9 cellular contexts compared by ENCODE assay signal in the genomic region with DNA sequence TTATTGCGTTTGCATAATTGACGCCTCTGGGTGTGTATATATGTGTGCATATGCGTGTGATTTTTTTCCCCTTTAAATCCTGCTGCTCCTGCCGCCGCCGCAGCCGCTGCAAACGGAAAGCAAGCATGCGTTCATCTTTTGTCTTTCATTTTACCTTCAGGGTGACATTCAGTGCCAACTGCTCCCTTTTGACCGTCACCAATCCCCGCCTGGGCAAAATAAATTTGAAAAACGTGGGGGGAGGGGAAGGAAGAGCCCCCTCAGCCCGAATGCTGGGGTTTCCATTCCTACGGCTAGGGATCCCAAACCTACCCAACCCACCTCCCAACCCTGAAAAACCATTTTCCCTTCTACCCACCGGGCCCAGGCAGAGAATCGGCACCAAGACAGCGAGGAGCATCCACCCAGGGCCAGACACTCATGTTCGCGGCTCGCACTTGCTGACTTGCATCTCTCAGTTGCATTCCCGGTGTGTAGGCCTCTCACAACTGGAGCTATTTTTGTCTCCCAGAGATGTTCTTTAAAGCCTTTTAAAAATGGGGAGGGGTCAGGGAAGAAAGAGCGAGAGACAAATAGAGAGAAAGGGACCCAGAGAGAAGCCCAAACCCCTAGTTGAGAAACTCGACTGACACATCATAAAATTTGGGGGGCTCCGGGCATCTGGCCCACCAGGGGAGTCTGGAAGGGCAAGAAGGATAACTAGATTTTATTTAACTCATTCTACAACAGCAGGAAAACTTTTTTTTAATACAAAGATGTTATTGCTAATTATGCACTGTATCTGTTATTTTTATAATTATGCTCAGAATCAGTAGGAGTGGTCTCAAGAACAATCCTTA.
A peak's percentile ranks its signal among the peaks of the same experiment; 100 is the strongest.
DNase-seq lines count a peak whose midpoint lies in the region; ATAC-seq and TF ChIP-seq lines count a peak whose summit lies in the region.
"Had no signal": no experiment of that assay in that cellular context is flagged by ENCODE, and none has a peak within 500 bp of the region (broad histone marks: within the 10 kb centered on the region; RNA-seq: fewer than 3 reads in every experiment).

No MANE protein-coding gene starts in this region.

- H3K27me3 Mint-ChIP-seq in activated T-helper 1 cell treated with anti-CD3 and anti-CD28 coated beads, Interleukin-12 subunit alpha, Interleukin-12 subunit beta, Interleukin-2, Interleukin-4 antibody, amounts not matched to agents 30 ng/mL and 10 ng/mL and 1 ng/mL, durations not matched to agents 14 hours and 24 hours and 36 hours (ENCODE audit: insufficient read depth): peaks cover 27% of the 10 kb centered on the region

- CTCF ChIA-PET in A673 (lab: Charles Lee): no interaction called here

- ATAC-seq in GM21526 (IDR thresholded peaks at IDR 0.05; ENCODE audit: low FRiP score, unreplicated experiment) (no peak), HG02678 (IDR thresholded peaks at IDR 0.05; ENCODE audit: unreplicated experiment) (no peak), GM18511 (IDR thresholded peaks at IDR 0.05; ENCODE audit: unreplicated experiment) (no peak)

- H3K9me3 ChIP-seq in HUES6 (ENCODE audit: control insufficient read depth, insufficient read depth, low read depth, low read length) (no peaks in the 10 kb centered on the region), A673 (ENCODE audit: low read depth, low read length, poor library complexity, severe bottlenecking) (no peaks in the 10 kb centered on the region)

- H3K27me3 ChIP-seq in HUES6 (ENCODE audit: control insufficient read depth, insufficient read depth, low read length) (peaks cover 61% of the 10 kb centered on the region), A673 (replicated peaks; ENCODE audit: insufficient read depth, low read depth, low read length, poor library complexity) (peaks cover 49% of the 10 kb centered on the region)

- BruUV-seq in A673 (replicated peaks; lab: Mats Ljungman, UMichigan): no TSS peak

- H3K27ac Mint-ChIP-seq in activated T-helper 1 cell treated with anti-CD3 and anti-CD28 coated beads, Interleukin-12 subunit alpha, Interleukin-12 subunit beta, Interleukin-2, Interleukin-4 antibody, amounts not matched to agents 30 ng/mL and 10 ng/mL and 1 ng/mL, durations not matched to agents 14 hours and 24 hours and 36 hours: no peak overlapping the region

- no peaks in the 10 kb centered on the region for H3K9me3 Mint-ChIP-seq in activated T-helper 1 cell treated with anti-CD3 and anti-CD28 coated beads, Interleukin-12 subunit alpha, Interleukin-12 subunit beta, Interleukin-2, Interleukin-4 antibody, amounts not matched to agents 30 ng/mL and 10 ng/mL and 1 ng/mL, durations not matched to agents 14 hours and 24 hours and 36 hours

- no peaks in the 10 kb centered on the region for H3K36me3 Mint-ChIP-seq in activated T-helper 1 cell treated with anti-CD3 and anti-CD28 coated beads, Interleukin-12 subunit alpha, Interleukin-12 subunit beta, Interleukin-2, Interleukin-4 antibody, amounts not matched to agents 30 ng/mL and 10 ng/mL and 1 ng/mL, durations not matched to agents 14 hours and 24 hours and 36 hours (ENCODE audit: low read depth)

- DNase-seq in activated T-helper 1 cell treated with anti-CD3 and anti-CD28 coated beads, Interleukin-12 subunit alpha, Interleukin-12 subunit beta, Interleukin-2, Interleukin-4 antibody, amounts not matched to agents 30 ng/mL and 10 ng/mL and 1 ng/mL, durations not matched to agents 14 hours and 24 hours and 36 hours (ENCODE audit: low spot score): no peak
- no peak for DNase-seq in skeletal muscle cell (ENCODE audit: low read depth)
- DNase-seq in A673 (ENCODE audit: low spot score): no peak
- DNase-seq: NCI-H187 had no signal

- POLR2A ChIA-PET in A673 (lab: Charles Lee; ENCODE audit: low non-redundant PET): no interaction called here

- H3K9ac ChIP-seq in HUES6 (ENCODE audit: low read length): no peak overlapping the region

- H3K4me3 ChIP-seq in HUES6 (ENCODE audit: low read depth, low read length) (peak overlapping the region; percentile 61), iPS-11a (ENCODE audit: low read depth, low read length) (peak overlapping the region; percentile 37), skeletal muscle cell (ENCODE audit: low read depth, low read length) (peak overlapping the region; percentile 48), A673 (ENCODE audit: low read depth, low read length, poor library complexity, severe bottlenecking) (no peak overlapping the region)

- H3K27ac ChIP-seq in HUES6 (ENCODE audit: low read depth, low read length) (no peak overlapping the region), A673 (ENCODE audit: low read depth, low read length, poor library complexity, severe bottlenecking) (no peak overlapping the region)

- no peak for TF ChIP-seq CTCF in A673 (conservative IDR thresholded peaks at IDR 0.05; ENCODE audit: low read depth, low read length)

- H3K36me3 ChIP-seq in HUES6 (ENCODE audit: control insufficient read depth, insufficient read depth, low read length) (no peaks in the 10 kb centered on the region), A673 (ENCODE audit: insufficient read depth, low read length, poor library complexity, severe bottlenecking) (no peaks in the 10 kb centered on the region)

- H3K4me1 Mint-ChIP-seq in activated T-helper 1 cell treated with anti-CD3 and anti-CD28 coated beads, Interleukin-12 subunit alpha, Interleukin-12 subunit beta, Interleukin-2, Interleukin-4 antibody, amounts not matched to agents 30 ng/mL and 10 ng/mL and 1 ng/mL, durations not matched to agents 14 hours and 24 hours and 36 hours (ENCODE audit: low read depth): no peaks in the 10 kb centered on the region

- intact Hi-C loops in activated T-helper 1 cell treated with anti-CD3 and anti-CD28 coated beads, Interleukin-12 subunit alpha, Interleukin-12 subunit beta, Interleukin-2, Interleukin-4 antibody, amounts not matched to agents 30 ng/mL and 10 ng/mL and 1 ng/mL, durations not matched to agents 14 hours and 24 hours and 36 hours (cut with micrococcal nuclease): no loop called here
- intact Hi-C loops in A673 (cut with micrococcal nuclease; ENCODE audit: unreplicated experiment): no loop called here

- H3K4me1 ChIP-seq in HUES6 (ENCODE audit: control insufficient read depth, insufficient read depth, low read length) (peaks cover 9% of the 10 kb centered on the region), A673 (ENCODE audit: insufficient read depth, low read length, poor library complexity, severe bottlenecking) (no peaks in the 10 kb centered on the region)

- H3K4me3 Mint-ChIP-seq in activated T-helper 1 cell treated with anti-CD3 and anti-CD28 coated beads, Interleukin-12 subunit alpha, Interleukin-12 subunit beta, Interleukin-2, Interleukin-4 antibody, amounts not matched to agents 30 ng/mL and 10 ng/mL and 1 ng/mL, durations not matched to agents 14 hours and 24 hours and 36 hours: peak overlapping the region; percentile 33
